Comparison of ENCODE assay signal across 13 cellular contexts in the genomic region with DNA sequence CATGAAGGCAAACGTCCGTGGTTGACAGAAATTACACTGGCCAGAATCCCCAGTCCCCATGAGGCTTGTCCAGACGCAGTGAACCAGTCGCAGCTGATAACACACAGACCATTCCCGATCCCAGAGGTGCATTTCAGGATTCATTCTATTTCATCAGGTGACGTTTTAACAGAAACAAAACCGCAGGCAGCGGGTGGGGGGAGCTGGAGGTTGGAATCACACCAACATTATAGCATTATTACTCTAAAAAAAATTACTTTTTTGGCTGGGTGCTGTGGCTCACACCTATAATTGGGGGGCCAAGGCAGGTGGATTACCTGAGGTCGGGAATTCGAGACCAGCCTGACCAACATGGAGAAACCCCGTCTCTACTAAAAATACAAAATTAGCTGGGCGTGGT. TPM values are rescaled to one million over a fixed set of nuclear protein-coding genes. Genes with fewer than 3 reads are reported as not detected.
A peak's percentile ranks its signal among the peaks of the same experiment; 100 is the strongest.
DNase-seq lines count a peak whose midpoint lies in the region; ATAC-seq, FAIRE-seq and TF ChIP-seq lines count a peak whose summit lies in the region.
"Had no signal": no experiment of that assay in that cellular context is flagged by ENCODE, and none has a peak within 500 bp of the region (broad histone marks: within the 10 kb centered on the region; RNA-seq: fewer than 3 reads in every experiment).

No MANE protein-coding gene starts in this region.

- H2AFZ ChIP-seq in endothelial cell of umbilical vein (ENCODE audit: low read depth, low read length) = no peak overlapping the region

- H3K9me1 ChIP-seq in endothelial cell of umbilical vein (replicated peaks; ENCODE audit: control insufficient read depth, extremely low read depth, insufficient read depth, low read length) = no peaks in the 10 kb centered on the region

- H3K36me3 ChIP-seq in Peyer's patch = peaks cover 0 to 54% (median 0%) of the 10 kb centered on the region in 3 donors
- H3K36me3 ChIP-seq in endothelial cell of umbilical vein (ENCODE audit: control insufficient read depth in 2 of 2, extremely low read depth in 1 of 2, insufficient read depth in 2 of 2, low read length in 2 of 2) = peaks cover 7 to 44% of the 10 kb centered on the region in 2 experiments
- peaks cover 50% of the 10 kb centered on the region for H3K36me3 ChIP-seq in thoracic aorta

- H3K79me2 ChIP-seq in endothelial cell of umbilical vein (ENCODE audit: control insufficient read depth, insufficient read depth, low read length) = peaks cover 11% of the 10 kb centered on the region

- intact Hi-C loops in cardiac septum (cut with DNase I) = no loop called here
- intact Hi-C loops in Right ventricle myocardium superior (cut with DNase I) = loop anchor here (10.0 kb wide), 1 partner anchor 173 kb away; no protein-coding TSS in a partner anchor
- intact Hi-C loops in endothelial cell of umbilical vein (cut with micrococcal nuclease) = no loop called here

- no peaks in the 10 kb centered on the region for H4K20me1 ChIP-seq in endothelial cell of umbilical vein (replicated peaks; ENCODE audit: control insufficient read depth, extremely low read depth, insufficient read depth, low read length)

- POLR2A ChIA-PET in endothelial cell of umbilical vein (lab: Charles Lee) = no interaction called here

- no peak overlapping the region for H3K4me3 ChIP-seq in Peyer's patch
- no peak overlapping the region for H3K4me3 ChIP-seq in endothelial cell of umbilical vein (replicated peaks in 1 of 3; ENCODE audit: insufficient read depth in 1 of 3, low read depth in 1 of 3, low read length in 3 of 3)
- H3K4me3 ChIP-seq in thoracic aorta = no peak overlapping the region

- FAIRE-seq in endothelial cell of umbilical vein (lab: Jason Lieb, UNC) = no peak
- FAIRE-seq: GM12891 had no signal

- DNase-seq in cardiac septum (ENCODE audit: low spot score) = peak; percentile 36
- DNase-seq in Right ventricle myocardium superior = no peak
- peak in 2 of 3 donors; percentile 24 to 35 for DNase-seq in Peyer's patch
- no peak for DNase-seq in endothelial cell of umbilical vein (ENCODE audit: low read depth, low spot score)
- DNase-seq in thoracic aorta (ENCODE audit: low spot score) = peak; percentile 1
- no peak for DNase-seq in COLO829 (ENCODE audit: low spot score)
- DNase-seq in GM19240 (ENCODE audit: insufficient read length, low spot score) = no peak
- DNase-seq: IMR-90, mesendoderm, NCI-H1092, NCI-H2171 treated with DMSO at 0.1 percent for 48 hours had no signal

- H3K4me2 ChIP-seq in endothelial cell of umbilical vein (ENCODE audit: insufficient read depth, low read length) = no peak overlapping the region

- peaks cover 0 to 34% (median 16%) of the 10 kb centered on the region in 4 donors for H3K4me1 ChIP-seq in Peyer's patch
- H3K4me1 ChIP-seq in endothelial cell of umbilical vein (ENCODE audit: control insufficient read depth, extremely low read depth, insufficient read depth, low read length) = peaks cover 18% of the 10 kb centered on the region
- peaks cover 9 to 25% of the 10 kb centered on the region in 2 donors for H3K4me1 ChIP-seq in thoracic aorta (ENCODE audit: control insufficient read depth in 1 of 2, low read depth in 2 of 2)

- TF ChIP-seq CTCF in Peyer's patch (IDR thresholded peaks at IDR 0.05) (no peak), endothelial cell of umbilical vein (IDR thresholded peaks at IDR 0.05; ENCODE audit: extremely low read depth in 1 of 2, insufficient read depth in 1 of 2, low read depth in 1 of 2, low read length in 2 of 2) (no peak), thoracic aorta (IDR thresholded peaks at IDR 0.05) (no peak)

- TF ChIP-seq POLR2A in Peyer's patch (IDR thresholded peaks at IDR 0.05) (no peak), endothelial cell of umbilical vein (IDR thresholded peaks at IDR 0.05; ENCODE audit: low read depth, low read length) (no peak)

- H3K27ac ChIP-seq in Peyer's patch = no peak overlapping the region
- no peak overlapping the region for H3K27ac ChIP-seq in endothelial cell of umbilical vein (ENCODE audit: insufficient read depth, low read depth, low read length)
- no peak overlapping the region for H3K27ac ChIP-seq in thoracic aorta

- no peak overlapping the region for H3K9ac ChIP-seq in endothelial cell of umbilical vein (replicated peaks; ENCODE audit: extremely low read depth, insufficient read depth, low read length)

- ATAC-seq in Right ventricle myocardium superior (ENCODE audit: poor library complexity) (no peak), thoracic aorta (ENCODE audit: insufficient number of reproducible peaks, low FRiP score, low read depth) (no peak), GM18867 (IDR thresholded peaks at IDR 0.05; ENCODE audit: unreplicated experiment) (no peak)

- TSS peak; percentile 38 for BruUV-seq in endothelial cell of umbilical vein (replicated peaks; lab: Mats Ljungman, UMichigan)

- CTCF ChIA-PET in endothelial cell of umbilical vein (lab: Charles Lee) = interaction anchor here (1.4 to 1.7 kb wide), 2 partner anchors 11 to 16 kb away, joined by 3 to 4 read pairs; no protein-coding TSS in a partner anchor

- dilution Hi-C loops in endothelial cell of umbilical vein (cut with MboI; ENCODE audit: extremely low pct_ligation_motif_present, low sequenced_read_pairs) = no loop called here

- no peaks in the 10 kb centered on the region for H3K27me3 ChIP-seq in Peyer's patch
- H3K27me3 ChIP-seq in endothelial cell of umbilical vein (ENCODE audit: control insufficient read depth in 2 of 2, insufficient read depth in 2 of 2, low read length in 2 of 2) = no peaks in the 10 kb centered on the region
- no peaks in the 10 kb centered on the region for H3K27me3 ChIP-seq in thoracic aorta (replicated peaks; ENCODE audit: insufficient read depth)

- H3K9me3 ChIP-seq in Peyer's patch (no peaks in the 10 kb centered on the region), endothelial cell of umbilical vein (replicated peaks; ENCODE audit: control insufficient read depth, insufficient read depth, low read length) (no peaks in the 10 kb centered on the region), thoracic aorta (no peaks in the 10 kb centered on the region)

TF ChIP-seq in endothelial cell of umbilical vein, 7 proteins besides CTCF, POLR2A, EP300 and RAD21:
- TF ChIP-seq MYC (IDR thresholded peaks at IDR 0.05; ENCODE audit: low read depth, low read length) (no peak), EZH2 (IDR thresholded peaks at IDR 0.05; ENCODE audit: borderline replicate concordance, low read depth, low read length, severe bottlenecking) (no peak), FOS (IDR thresholded peaks at IDR 0.05; ENCODE audit: borderline replicate concordance, insufficient read depth, low read length) (no peak), GATA2 (IDR thresholded peaks at IDR 0.05; ENCODE audit: insufficient read depth, insufficient read length, low read depth, low read length) (no peak), POLR2AphosphoS5 (IDR thresholded peaks at IDR 0.05; ENCODE audit: insufficient read depth, low read depth, low read length) (no peak)
- TF ChIP-seq, protein P1, sequence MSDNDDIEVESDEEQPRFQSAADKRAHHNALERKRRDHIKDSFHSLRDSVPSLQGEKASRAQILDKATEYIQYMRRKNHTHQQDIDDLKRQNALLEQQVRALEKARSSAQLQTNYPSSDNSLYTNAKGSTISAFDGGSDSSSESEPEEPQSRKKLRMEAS (IDR thresholded peaks at IDR 0.05; ENCODE audit: insufficient read depth, insufficient read length) = no peak

RNA-seq across cellular contexts. Expression of a gene that starts 25.2 kb away (rescaled TPM):
- total RNA-seq in cardiac septum (16.1 TPM), Right ventricle myocardium superior (20.7 TPM), Peyer's patch (10 to 100 TPM; 13.0 to 76.7 (median 18.6) TPM), endothelial cell of umbilical vein (40.3 and 45.2 TPM in 2 replicates), thoracic aorta (10 to 100 TPM in 1 of 2 donors, 1 to 10 TPM in 1; 6.6 to 21.0 TPM)
- 7.1 and 9.5 TPM in 2 replicates for polyA plus RNA-seq in endothelial cell of umbilical vein
- polyA plus RNA-seq in endothelial cell of umbilical vein (2011; cell fraction: cytosol; rRNA removed) = 12.1 and 14.3 TPM in 2 replicates
- 20.1 and 28.5 TPM in 2 replicates for polyA plus RNA-seq in endothelial cell of umbilical vein (2011; cell fraction: nucleus; rRNA removed)
- 31.7 and 40.3 TPM in 2 replicates for polyA plus RNA-seq in endothelial cell of umbilical vein (2012)
- 10.6 and 12.6 TPM in 2 replicates for polyA minus RNA-seq in endothelial cell of umbilical vein
- 13.4 TPM for polyA minus RNA-seq in endothelial cell of umbilical vein (2011; cell fraction: cytosol; rRNA and poly(A)+ RNA removed)
- 8.8 and 9.5 TPM in 2 replicates for polyA minus RNA-seq in endothelial cell of umbilical vein (2011; cell fraction: nucleus; rRNA and poly(A)+ RNA removed)

RNA-seq across cellular contexts. Expression of a gene that starts 25.4 kb away (rescaled TPM):
- total RNA-seq in cardiac septum = 13.5 TPM
- 8.8 TPM for total RNA-seq in Right ventricle myocardium superior
- 10 to 100 TPM in 1 of 4 donors, 1 to 10 TPM in 2, under 1 TPM in 1; 0.95 to 17.3 (median 1.5) TPM for total RNA-seq in Peyer's patch
- 5.9 and 6.3 TPM in 2 replicates for total RNA-seq in endothelial cell of umbilical vein
- 3.1 and 3.2 TPM in 2 replicates for polyA plus RNA-seq in endothelial cell of umbilical vein
- polyA plus RNA-seq in endothelial cell of umbilical vein (2011; cell fraction: cytosol; rRNA removed) = 3.3 and 3.5 TPM in 2 replicates
- 3.2 and 3.9 TPM in 2 replicates for polyA plus RNA-seq in endothelial cell of umbilical vein (2011; cell fraction: nucleus; rRNA removed)
- polyA plus RNA-seq in endothelial cell of umbilical vein (2012) = 3.7 and 4.6 TPM in 2 replicates
- polyA minus RNA-seq in endothelial cell of umbilical vein = 3.3 and 4.4 TPM in 2 replicates
- 1.2 TPM for polyA minus RNA-seq in endothelial cell of umbilical vein (2011; cell fraction: cytosol; rRNA and poly(A)+ RNA removed)
- polyA minus RNA-seq in endothelial cell of umbilical vein (2011; cell fraction: nucleus; rRNA and poly(A)+ RNA removed) = 2.0 and 2.6 TPM in 2 replicates
- total RNA-seq in thoracic aorta = 1 to 10 TPM; 6.9 to 9.9 TPM

Comparison
In these comparisons a context has a peak if more than half of its experiments do, and no peak if none do; other contexts are left out.
1. DNase-seq: peak in cardiac septum (single experiment), Peyer's patch (2 of 3) and thoracic aorta (single experiment); none in Right ventricle myocardium superior (single experiment), endothelial cell of umbilical vein (single experiment), COLO829 (single experiment) and GM19240 (single experiment).